In the genomic region with DNA sequence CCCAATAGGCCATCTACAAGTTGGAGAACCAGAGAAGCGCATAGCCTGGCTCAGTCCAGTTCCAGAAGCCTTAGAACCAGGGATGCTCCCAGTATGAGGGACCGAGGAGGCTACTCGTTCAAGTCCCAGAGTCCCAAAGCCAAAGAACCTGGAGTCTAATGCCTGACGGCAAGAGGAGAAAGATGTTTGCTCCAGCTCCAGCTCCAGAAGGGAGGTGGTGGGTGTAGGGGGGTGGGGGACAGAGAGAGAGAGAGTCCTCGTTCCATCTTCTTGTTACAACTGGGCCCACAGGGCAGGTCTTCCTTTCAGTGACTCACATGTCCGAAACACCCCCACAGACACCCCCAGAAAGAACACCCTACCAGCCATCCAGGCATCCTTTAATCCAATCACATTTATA, we compare ENCODE assay signal across 26 cellular contexts.
"Had no signal": no experiment of that assay in that cellular context is flagged by ENCODE, and none has a peak within 500 bp of the region (broad histone marks: within the 10 kb centered on the region; RNA-seq: fewer than 3 reads in every experiment).

No MANE protein-coding gene starts in this region.

- DNase-seq: heart right ventricle; islet precursor cell; left ventricle myocardium inferior; mesendoderm; naive B cell; natural killer cell; nephron progenitor cell; pancreas; posterior cingulate gyrus; retina; right cardiac atrium; sigmoid colon; small intestine; spleen; stimulated activated CD4-positive, alpha-beta T cell treated with anti-CD3 and anti-CD28 coated beads, Interleukin-4, amount 100 ng/mL, for 24 hours; stimulated activated naive CD4-positive, alpha-beta T cell treated with Interleukin-2 at 50 U/mL for 16 hours; stimulated activated naive CD8-positive, alpha-beta T cell treated with anti-CD3 and anti-CD28 coated beads, Interleukin-15, amount 100 ng/mL, for 72 hours; substantia nigra; transverse colon; upper lobe of right lung had no signal

- H3K27me3 ChIP-seq: hepatocyte, pancreas, sigmoid colon, spleen, transverse colon, upper lobe of right lung had no signal

- FAIRE-seq: pancreas, small intestine, urothelium cell line had no signal

- H3K4me3 Mint-ChIP-seq: mesothelial cell of epicardium; naive B cell; natural killer cell; nephron progenitor cell; stimulated activated effector memory CD8-positive, alpha-beta T cell treated with anti-CD3 and anti-CD28 coated beads, Interleukin-12 subunit alpha, Interleukin-12 subunit beta, amount 100 ng/mL, for 72 hours; stimulated activated naive CD8-positive, alpha-beta T cell treated with anti-CD3 and anti-CD28 coated beads, Interleukin-15, amount 100 ng/mL, for 72 hours had no signal

- H3K9me3 Mint-ChIP-seq: naive B cell; natural killer cell; nephron progenitor cell; stimulated activated effector memory CD8-positive, alpha-beta T cell treated with anti-CD3 and anti-CD28 coated beads, Interleukin-12 subunit alpha, Interleukin-12 subunit beta, amount 100 ng/mL, for 72 hours; stimulated activated naive CD8-positive, alpha-beta T cell treated with anti-CD3 and anti-CD28 coated beads, Interleukin-15, amount 100 ng/mL, for 72 hours had no signal

- H3K36me3 ChIP-seq: heart right ventricle, left ventricle myocardium inferior, pancreas, prostate gland, sigmoid colon, spleen, transverse colon, upper lobe of right lung had no signal

- ATAC-seq: heart right ventricle; natural killer cell; pancreas; right cardiac atrium; stimulated activated effector memory CD8-positive, alpha-beta T cell treated with anti-CD3 and anti-CD28 coated beads, Interleukin-12 subunit alpha, Interleukin-12 subunit beta, amount 100 ng/mL, for 72 hours; stimulated activated naive CD8-positive, alpha-beta T cell treated with anti-CD3 and anti-CD28 coated beads, Interleukin-15, amount 100 ng/mL, for 72 hours; upper lobe of right lung had no signal

- H3K4me3 ChIP-seq: heart right ventricle, hepatocyte, left ventricle myocardium inferior, lung, pancreas, prostate gland, sigmoid colon, spleen, transverse colon, upper lobe of right lung had no signal

- H3K9me3 ChIP-seq: heart right ventricle, left ventricle myocardium inferior, pancreas, prostate gland, sigmoid colon, spleen, transverse colon, upper lobe of right lung had no signal

- H3K4me2 ChIP-seq: hepatocyte had no signal

- H2AFZ ChIP-seq: hepatocyte had no signal

- H3K4me1 Mint-ChIP-seq: mesothelial cell of epicardium; naive B cell; natural killer cell; nephron progenitor cell; stimulated activated effector memory CD8-positive, alpha-beta T cell treated with anti-CD3 and anti-CD28 coated beads, Interleukin-12 subunit alpha, Interleukin-12 subunit beta, amount 100 ng/mL, for 72 hours had no signal

- H3K36me3 Mint-ChIP-seq: mesothelial cell of epicardium; naive B cell; natural killer cell; stimulated activated effector memory CD8-positive, alpha-beta T cell treated with anti-CD3 and anti-CD28 coated beads, Interleukin-12 subunit alpha, Interleukin-12 subunit beta, amount 100 ng/mL, for 72 hours had no signal

- H3K27ac ChIP-seq: heart right ventricle, hepatocyte, left ventricle myocardium inferior, pancreas, prostate gland, sigmoid colon, spleen, transverse colon, upper lobe of right lung had no signal

- H3K27ac Mint-ChIP-seq: mesothelial cell of epicardium; natural killer cell; nephron progenitor cell; stimulated activated effector memory CD8-positive, alpha-beta T cell treated with anti-CD3 and anti-CD28 coated beads, Interleukin-12 subunit alpha, Interleukin-12 subunit beta, amount 100 ng/mL, for 72 hours; stimulated activated naive CD8-positive, alpha-beta T cell treated with anti-CD3 and anti-CD28 coated beads, Interleukin-15, amount 100 ng/mL, for 72 hours had no signal

- H3K4me1 ChIP-seq: heart right ventricle, left ventricle myocardium inferior, pancreas, prostate gland, sigmoid colon, spleen, transverse colon, upper lobe of right lung had no signal

- H3K79me2 ChIP-seq: hepatocyte had no signal
